ENCODE assay signal across 8 cellular contexts in genomic region chr7:50119815-50120637, GRCh38. TPM values are rescaled to one million over a fixed set of nuclear protein-coding genes. Genes with fewer than 3 reads are reported as not detected.
DNase-seq lines count a peak whose midpoint lies in the region; ATAC-seq, FAIRE-seq and TF ChIP-seq lines count a peak whose summit lies in the region.

No MANE protein-coding gene starts in this region.

- CTCF ChIA-PET in A549 (lab: Yijun Ruan, JAX), result interaction anchor here (1.3 kb wide), 1 partner anchor 298 kb away, joined by 4 read pairs; no protein-coding TSS in a partner anchor

- no peak overlapping the region for H3K4me3 ChIP-seq in A549

- peak overlapping the region in 1 of 8 donors; percentile 13 for H3K4me3 Mint-ChIP-seq in naive B cell

- no peaks in the 10 kb centered on the region for H3K4me1 ChIP-seq in A549

- H3K4me1 Mint-ChIP-seq in naive B cell, result peaks cover 18 to 28% (median 23%) of the 10 kb centered on the region in 3 donors

- H3K9me3 Mint-ChIP-seq in naive B cell, result no peaks in the 10 kb centered on the region

- no peaks in the 10 kb centered on the region for H3K9me3 ChIP-seq in A549

- H3K4me2 ChIP-seq in A549, result no peak overlapping the region

- peak in 1 of 2 experiments; percentile 5 for DNase-seq in A549 (ENCODE audit: low read depth in 1 of 2, low spot score in 1 of 2)
- peak; percentile 12 for DNase-seq in activated CD4-positive, alpha-beta T cell treated with anti-CD3 and anti-CD28 coated beads for 1 hour
- DNase-seq in naive B cell, result peak; percentile 21
- no peak for DNase-seq in HTR-8/SVneo (ENCODE audit: insufficient read length, low spot score)
- DNase-seq in NK-92 (lab: John Stamatoyannopoulos, UW; ENCODE audit: unreplicated experiment), result no peak

- peak; percentile 56 to 68; a peak in 5 of 6 replicates for ATAC-seq in A549
- peak; percentile 72 for ATAC-seq in GM19025 (IDR thresholded peaks at IDR 0.05; ENCODE audit: low read depth, unreplicated experiment)
- peak; percentile 66 for ATAC-seq in HG03342 (IDR thresholded peaks at IDR 0.05; ENCODE audit: unreplicated experiment)
- peak; percentile 56 to 61 for ATAC-seq in naive B cell (ENCODE audit: low read depth in 2 of 2)
- no peak for ATAC-seq in HG03457 (IDR thresholded peaks at IDR 0.05; ENCODE audit: unreplicated experiment)

- 42% methylated on average over 9 of the region's 9 CpGs for WGBS in A549 (ENCODE audit: missing lambda C conversion rate)

- TF ChIP-seq RAD21 in A549 (conservative IDR thresholded peaks at IDR 0.05 in 1 of 2, IDR thresholded peaks at IDR 0.05 in 1 of 2), result peak in 1 of 2 experiments; percentile 38; a peak in 2 of 5 replicates

- no peak for TF ChIP-seq CTCF in A549 (IDR thresholded peaks at IDR 0.05)

- H3K27ac ChIP-seq in A549, result no peak overlapping the region

- FAIRE-seq in A549 (lab: Jason Lieb, UNC) (no peak), HTR-8/SVneo (lab: Jason Lieb, UNC) (no peak)

- H3K27me3 Mint-ChIP-seq in naive B cell, result no peaks in the 10 kb centered on the region

- H3K27ac Mint-ChIP-seq in naive B cell, result peak overlapping the region in 4 of 6 donors; percentile 19 to 95 (median 64)

- no peaks in the 10 kb centered on the region for H3K36me3 Mint-ChIP-seq in naive B cell

- POLR2A ChIA-PET in A549 (lab: Yijun Ruan, JAX), result no interaction called here

- TF ChIP-seq POLR2A in A549 (IDR thresholded peaks at IDR 0.05; ENCODE audit: low read length), result no peak

- TF ChIP-seq EP300 in A549 (IDR thresholded peaks at IDR 0.05), result no peak

TF ChIP-seq in A549, 52 proteins besides CTCF, POLR2A, EP300 and RAD21:
- TF ChIP-seq RNF2 (IDR thresholded peaks at IDR 0.05; ENCODE audit: borderline replicate concordance, low read depth) (no peak), CHD4 (IDR thresholded peaks at IDR 0.05; ENCODE audit: borderline replicate concordance) (no peak), RFX5 (IDR thresholded peaks at IDR 0.05) (no peak), HOXA7 (CRISPR knock-in tag; IDR thresholded peaks at IDR 0.05) (no peak), ELK1 (IDR thresholded peaks at IDR 0.05; ENCODE audit: low read depth, low read length) (no peak), MAZ (IDR thresholded peaks at IDR 0.05; ENCODE audit: borderline replicate concordance, low read depth, low read length) (no peak), E2F6 (IDR thresholded peaks at IDR 0.05; ENCODE audit: borderline replicate concordance, low read depth) (no peak), PHF8 (IDR thresholded peaks at IDR 0.05; ENCODE audit: borderline replicate concordance, low read depth) (no peak), GATA3 (IDR thresholded peaks at IDR 0.05; ENCODE audit: borderline replicate concordance) (no peak), CEBPB (IDR thresholded peaks at IDR 0.05) (no peak), JUNB (IDR thresholded peaks at IDR 0.05) (no peak), EHMT2 (IDR thresholded peaks at IDR 0.05; ENCODE audit: low read depth) (no peak), USF2 (IDR thresholded peaks at IDR 0.05) (no peak), KDM5A (IDR thresholded peaks at IDR 0.05) (no peak), HOXB5 (CRISPR knock-in tag; IDR thresholded peaks at IDR 0.05) (no peak), BHLHE40 (IDR thresholded peaks at IDR 0.05; ENCODE audit: low read depth, low read length) (no peak), JUN (IDR thresholded peaks at IDR 0.05) (no peak), MAX (IDR thresholded peaks at IDR 0.05) (no peak), HES2 (IDR thresholded peaks at IDR 0.05) (no peak)

RNA-seq across cellular contexts. Expression of gene ZPBP, which starts 27.0 kb away (rescaled TPM):
- polyA plus RNA-seq in A549 (2011; rRNA removed), result not detected in 2 replicates
- polyA plus RNA-seq in A549 (2012; cell fraction: cytosol; rRNA removed), result not detected in 2 replicates
- not detected in 2 replicates for polyA plus RNA-seq in A549 (2012; cell fraction: nucleus; rRNA removed)
- not detected in 3 replicates for polyA plus RNA-seq in A549 (2017; fragmentation: RNase III; extraction: RNeasy Plus Mini Kit Qiagen cat#74134 plus additional on column Dnase treatment)
- not detected in 2 replicates for polyA minus RNA-seq in A549 (2011; rRNA and poly(A)+ RNA removed)
- polyA plus RNA-seq in naive B cell (ENCODE audit: low read depth in 6 of 6), result not detected

Comparison
In these comparisons a context has a peak if more than half of its experiments do, and no peak if none do; other contexts are left out.
1. DNase-seq: peak in activated CD4-positive, alpha-beta T cell treated with anti-CD3 and anti-CD28 coated beads for 1 hour (single experiment) and naive B cell (single experiment); none in HTR-8/SVneo (single experiment) and NK-92 (single experiment).